In the genomic region with DNA sequence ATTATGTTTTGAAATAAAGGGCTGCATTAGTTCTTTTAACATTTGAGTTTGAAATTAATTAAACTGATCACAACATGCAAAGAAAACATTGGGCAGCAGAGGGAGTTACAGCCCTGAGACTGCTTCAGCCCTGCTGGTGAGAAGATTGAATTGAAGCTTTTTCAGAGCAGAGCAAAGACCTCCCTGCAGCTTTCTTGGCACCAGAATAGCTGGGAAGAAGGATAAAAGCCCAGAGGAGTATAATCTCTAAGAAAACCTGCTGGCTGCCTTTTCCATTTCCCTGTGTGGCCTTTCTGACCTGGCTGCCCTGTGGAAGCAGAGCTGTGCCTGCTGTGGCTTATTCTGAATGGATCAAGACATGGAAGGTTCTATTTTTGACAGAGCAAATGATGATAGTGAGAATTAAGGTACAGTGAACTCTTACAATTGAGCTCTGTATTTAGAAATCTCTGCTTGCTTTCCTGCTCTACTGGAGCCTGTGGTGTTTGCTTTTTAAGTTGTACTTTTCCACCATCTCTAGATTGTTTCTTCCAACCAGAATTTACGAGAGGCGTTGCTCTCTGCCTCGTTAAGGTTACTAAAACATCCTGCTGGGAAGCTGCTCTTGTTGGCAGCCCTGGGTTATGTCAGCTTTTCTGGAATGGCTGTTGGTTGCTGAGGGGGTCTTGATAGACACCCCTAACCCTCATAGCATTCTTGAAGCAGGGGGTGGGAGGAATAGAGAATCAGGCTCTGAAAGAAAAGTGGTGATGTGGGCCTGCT, we compare ENCODE assay signal across 8 cellular contexts. TPM values are rescaled to one million over a fixed set of nuclear protein-coding genes. Genes with fewer than 3 reads are reported as not detected.
A peak's percentile ranks its signal among the peaks of the same experiment; 100 is the strongest.
DNase-seq lines count a peak whose midpoint lies in the region; ATAC-seq and TF ChIP-seq lines count a peak whose summit lies in the region.

No MANE protein-coding gene starts in this region.

- H3K4me2 ChIP-seq in parathyroid adenoma (ENCODE audit: low read length), result no peak overlapping the region

- H3K27ac ChIP-seq in parathyroid adenoma, result peak overlapping the region; percentile 36

- DNase-seq in BE2C, result peak; percentile 51
- DNase-seq in GM13976 (ENCODE audit: low spot score), result peak; percentile 43
- peak; percentile 71 for DNase-seq in NCI-H2171 treated with DMSO at 0.1 percent for 48 hours (lab: John Stamatoyannopoulos, UW)
- DNase-seq in activated CD8-positive, alpha-beta T cell treated with anti-CD3 and anti-CD28 coated beads, Interleukin-2, amount 10 ng/mL, durations not matched to agents 7 days and 5 days, result peak; percentile 50
- DNase-seq in glutamatergic neuron, result peak; percentile 21
- no peak for DNase-seq in stimulated activated CD4-positive, alpha-beta T cell treated with anti-CD3 and anti-CD28 coated beads, Interleukin-12 subunit alpha, Interleukin-12 subunit beta, amount 100 ng/mL, for 4 hours

- H3K4me3 Mint-ChIP-seq in activated CD8-positive, alpha-beta T cell treated with anti-CD3 and anti-CD28 coated beads, Interleukin-2, amount 10 ng/mL, durations not matched to agents 7 days and 5 days, result no peak overlapping the region
- no peak overlapping the region for H3K4me3 Mint-ChIP-seq in glutamatergic neuron (ENCODE audit: unreplicated experiment)

- no peaks in the 10 kb centered on the region for H3K9me3 Mint-ChIP-seq in activated CD8-positive, alpha-beta T cell treated with anti-CD3 and anti-CD28 coated beads, Interleukin-2, amount 10 ng/mL, durations not matched to agents 7 days and 5 days (ENCODE audit: insufficient read depth)
- no peaks in the 10 kb centered on the region for H3K9me3 Mint-ChIP-seq in glutamatergic neuron (ENCODE audit: unreplicated experiment)

- POLR2A ChIA-PET in activated CD8-positive, alpha-beta T cell treated with anti-CD3 and anti-CD28 coated beads, Interleukin-2, amount 10 ng/mL, durations not matched to agents 7 days and 5 days (lab: Charles Lee), result no interaction called here

- H3K36me3 Mint-ChIP-seq in activated CD8-positive, alpha-beta T cell treated with anti-CD3 and anti-CD28 coated beads, Interleukin-2, amount 10 ng/mL, durations not matched to agents 7 days and 5 days (ENCODE audit: low read depth), result peaks cover 36% of the 10 kb centered on the region
- H3K36me3 Mint-ChIP-seq in glutamatergic neuron (ENCODE audit: unreplicated experiment), result no peaks in the 10 kb centered on the region

- H3K27me3 Mint-ChIP-seq in activated CD8-positive, alpha-beta T cell treated with anti-CD3 and anti-CD28 coated beads, Interleukin-2, amount 10 ng/mL, durations not matched to agents 7 days and 5 days (ENCODE audit: low read depth), result no peaks in the 10 kb centered on the region
- H3K27me3 Mint-ChIP-seq in glutamatergic neuron (ENCODE audit: unreplicated experiment), result no peaks in the 10 kb centered on the region

- H3K79me2 ChIP-seq in parathyroid adenoma, result no peaks in the 10 kb centered on the region

- H3K36me3 ChIP-seq in BE2C (peaks cover 63% of the 10 kb centered on the region), parathyroid adenoma (ENCODE audit: control insufficient read depth, insufficient read depth, low read length) (no peaks in the 10 kb centered on the region)

- H2AFZ ChIP-seq in parathyroid adenoma, result no peak overlapping the region

- H3K4me1 Mint-ChIP-seq in activated CD8-positive, alpha-beta T cell treated with anti-CD3 and anti-CD28 coated beads, Interleukin-2, amount 10 ng/mL, durations not matched to agents 7 days and 5 days (ENCODE audit: low read depth), result no peaks in the 10 kb centered on the region
- H3K4me1 Mint-ChIP-seq in glutamatergic neuron (ENCODE audit: low read depth, unreplicated experiment), result no peaks in the 10 kb centered on the region

- in situ Hi-C loops in GM13976 (cut with MboI; ENCODE audit: low sequenced_read_pairs, unreplicated experiment), result no loop called here

- H3K27ac Mint-ChIP-seq in activated CD8-positive, alpha-beta T cell treated with anti-CD3 and anti-CD28 coated beads, Interleukin-2, amount 10 ng/mL, durations not matched to agents 7 days and 5 days, result no peak overlapping the region
- H3K27ac Mint-ChIP-seq in glutamatergic neuron (ENCODE audit: unreplicated experiment), result no peak overlapping the region

- no peak overlapping the region for H3K9ac ChIP-seq in parathyroid adenoma

- H3K4me1 ChIP-seq in BE2C, result no peaks in the 10 kb centered on the region
- H3K4me1 ChIP-seq in parathyroid adenoma, result no peaks in the 10 kb centered on the region

- H3K9me3 ChIP-seq in BE2C, result no peaks in the 10 kb centered on the region
- no peaks in the 10 kb centered on the region for H3K9me3 ChIP-seq in parathyroid adenoma (ENCODE audit: control insufficient read depth, low read length)

- H3K4me3 ChIP-seq in BE2C (ENCODE audit: low read depth, low read length) (no peak overlapping the region), parathyroid adenoma (ENCODE audit: low read depth, low read length) (no peak overlapping the region)

- CTCF ChIA-PET in activated CD8-positive, alpha-beta T cell treated with anti-CD3 and anti-CD28 coated beads, Interleukin-2, amount 10 ng/mL, durations not matched to agents 7 days and 5 days (lab: Charles Lee), result interaction anchor here (0.7 to 8.0 kb wide), 15 partner anchors 9 to 492 kb away, joined by 3 to 103 read pairs (median 4); a partner anchor contains a TSS

- H3K27me3 ChIP-seq in BE2C, result no peaks in the 10 kb centered on the region
- H3K27me3 ChIP-seq in parathyroid adenoma (ENCODE audit: control insufficient read depth, insufficient read depth, low read length), result no peaks in the 10 kb centered on the region

- ATAC-seq in activated CD8-positive, alpha-beta T cell treated with anti-CD3 and anti-CD28 coated beads, Interleukin-2, amount 10 ng/mL, durations not matched to agents 7 days and 5 days, result peak; percentile 78
- ATAC-seq in HG02938 (IDR thresholded peaks at IDR 0.05; ENCODE audit: unreplicated experiment), result no peak

- TF ChIP-seq CTCF in BE2C (IDR thresholded peaks at IDR 0.05; ENCODE audit: low read depth, low read length), result peak; percentile 96
- TF ChIP-seq CTCF in GM13976 (IDR thresholded peaks at IDR 0.05; ENCODE audit: borderline replicate concordance, control extremely low read depth, extremely low read depth, insufficient read depth, missing control alignments), result peak; percentile 33
- TF ChIP-seq CTCF in glutamatergic neuron (IDR thresholded peaks at IDR 0.05; ENCODE audit: partially characterized antibody, unreplicated experiment), result peak; percentile 76
- peak; percentile 78 for TF ChIP-seq CTCF in parathyroid adenoma (IDR thresholded peaks at IDR 0.05)

RNA-seq across cellular contexts. Expression of a gene that starts 9.9 kb away (rescaled TPM):
- 381 TPM for polyA plus RNA-seq in BE2C (2012; ENCODE audit: insufficient read depth, insufficient read length, low read depth)
- total RNA-seq in activated CD8-positive, alpha-beta T cell treated with anti-CD3 and anti-CD28 coated beads, Interleukin-2, amount 10 ng/mL, durations not matched to agents 7 days and 5 days, result 100 to 1,000 TPM; 187 to 201 TPM
- total RNA-seq in glutamatergic neuron (ENCODE audit: unreplicated experiment), result 109 TPM

Comparison
In these comparisons a context has a peak if more than half of its experiments do, and no peak if none do; other contexts are left out.
1. CTCF ChIP-seq: peak in every context shown above with its lines; median percentile 96 in BE2C; 78 in parathyroid adenoma; 76 in glutamatergic neuron; 33 in GM13976.